8 cellular contexts compared by ENCODE assay signal in genomic region chr13:30394798-30395191, GRCh38. TPM values are rescaled to one million over a fixed set of nuclear protein-coding genes. Genes with fewer than 3 reads are reported as not detected.
DNase-seq lines count a peak whose midpoint lies in the region; ATAC-seq and TF ChIP-seq lines count a peak whose summit lies in the region.

No MANE protein-coding gene starts in this region.

- H3K9me3 ChIP-seq in PC-3 (ENCODE audit: low read length) (no peaks in the 10 kb centered on the region), neuron (ENCODE audit: low read length) (no peaks in the 10 kb centered on the region)

- H3K9me2 ChIP-seq in PC-3 (replicated peaks; ENCODE audit: low read length) = no peaks in the 10 kb centered on the region

- H3K4me2 ChIP-seq in PC-3 (ENCODE audit: low read length) = peak overlapping the region; percentile 95

- no TSS peak for BruUV-seq in PC-3 (replicated peaks; lab: Mats Ljungman, UMichigan)

- TF ChIP-seq CTCF in PC-3 (conservative IDR thresholded peaks at IDR 0.05; ENCODE audit: low read depth, low read length) = no peak

- peak overlapping the region; percentile 57 for H3K9ac ChIP-seq in PC-3 (ENCODE audit: low read length)

- ATAC-seq in GM18517 (IDR thresholded peaks at IDR 0.05; ENCODE audit: unreplicated experiment) (peak; percentile 86), HG02759 (IDR thresholded peaks at IDR 0.05; ENCODE audit: unreplicated experiment) (peak; percentile 64), PC-3 (peak; percentile 39)

- CTCF ChIA-PET in PC-3 (lab: Charles Lee) = interaction anchor here (0.6 kb wide), 2 partner anchors 8 to 27 kb away, joined by 3 read pairs; no protein-coding TSS in a partner anchor

- peak overlapping the region; percentile 96 for H2AFZ ChIP-seq in PC-3 (ENCODE audit: low read length)
- peak overlapping the region; percentile 63 for H2AFZ ChIP-seq in neuron (ENCODE audit: low read depth, low read length)

- intact Hi-C loops in PC-3 (cut with micrococcal nuclease) = loop anchor here (2.0 kb wide), 1 partner anchor 262 kb away; no protein-coding TSS in a partner anchor

- H3K79me2 ChIP-seq in PC-3 (ENCODE audit: low read length) = no peaks in the 10 kb centered on the region

- peak overlapping the region; percentile 78 for H3K4me3 ChIP-seq in PC-3 (ENCODE audit: low read length)
- no peak overlapping the region for H3K4me3 ChIP-seq in neuron (ENCODE audit: low read length)

- DNase-seq in PC-3 = peak; percentile 7
- no peak for DNase-seq in epithelial cell of prostate (ENCODE audit: low read depth, low spot score)
- no peak for DNase-seq in DMS 273 (lab: John Stamatoyannopoulos, UW; ENCODE audit: unreplicated experiment)
- no peak for DNase-seq in AG08396 (ENCODE audit: low spot score)
- no peak for DNase-seq in NCI-H446 treated with DMSO at 0.1 percent for 48 hours (lab: John Stamatoyannopoulos, UW)

- peaks cover 5% of the 10 kb centered on the region for H3K4me1 ChIP-seq in PC-3 (ENCODE audit: insufficient read depth, low read length)
- H3K4me1 ChIP-seq in neuron (ENCODE audit: insufficient read depth, low read length) = peaks cover 6% of the 10 kb centered on the region

- H3K27me3 ChIP-seq in PC-3 (ENCODE audit: low read length) (no peaks in the 10 kb centered on the region), neuron (ENCODE audit: insufficient read depth, low read length) (no peaks in the 10 kb centered on the region)

- POLR2A ChIA-PET in PC-3 (lab: Charles Lee; ENCODE audit: unreplicated experiment) = no interaction called here

- H3K27ac ChIP-seq in PC-3 (ENCODE audit: low read length) = peak overlapping the region; percentile 46
- peak overlapping the region; percentile 70 for H3K27ac ChIP-seq in epithelial cell of prostate

- H3K36me3 ChIP-seq in PC-3 (ENCODE audit: low read depth, low read length) (no peaks in the 10 kb centered on the region), neuron (ENCODE audit: insufficient read depth, low read length) (no peaks in the 10 kb centered on the region)

- no peaks in the 10 kb centered on the region for H4K20me1 ChIP-seq in PC-3 (ENCODE audit: low read length)

- H3F3A ChIP-seq in PC-3 (ENCODE audit: low read length, unreplicated experiment) = no peaks in the 10 kb centered on the region

RNA-seq across cellular contexts. Expression of gene UBE2L5, which starts 27.5 kb away (rescaled TPM):
- not detected in 2 replicates for total RNA-seq in PC-3 (2014; rRNA removed)
